8 cellular contexts compared by ENCODE assay signal in genomic region chr5:66814146-66814991, GRCh38.
A peak's percentile ranks its signal among the peaks of the same experiment; 100 is the strongest.
DNase-seq lines count a peak whose midpoint lies in the region; ATAC-seq and TF ChIP-seq lines count a peak whose summit lies in the region.

No MANE protein-coding gene starts in this region.

- H2AFZ ChIP-seq in OCI-LY3 (ENCODE audit: low read depth, low read length), result no peak overlapping the region

- H4K20me1 ChIP-seq in OCI-LY3 (ENCODE audit: insufficient read depth, low read length), result no peaks in the 10 kb centered on the region

- H3K4me3 ChIP-seq in cardiac muscle cell, result no peak overlapping the region
- no peak overlapping the region for H3K4me3 ChIP-seq in OCI-LY3 (ENCODE audit: low read length)
- no peak overlapping the region for H3K4me3 ChIP-seq in adrenal gland

- peak; percentile 76 for TF ChIP-seq CTCF in cardiac muscle cell (IDR thresholded peaks at IDR 0.05; ENCODE audit: low read depth, low read length)
- peak; percentile 68 for TF ChIP-seq CTCF in OCI-LY3 (IDR thresholded peaks at IDR 0.05; ENCODE audit: low read depth, low read length)
- TF ChIP-seq CTCF in adrenal gland (IDR thresholded peaks at IDR 0.05), result peak; percentile 57 to 71 (median 64)

- intact Hi-C loops in Right ventricle myocardium inferior (cut with DNase I) (loop anchor here (5.0 kb wide), 2 partner anchors 338 to 393 kb away; no protein-coding TSS in a partner anchor), adrenal gland (cut with DNase I) (loop anchor here (5.0 to 10.0 kb wide), 5 partner anchors 50 to 390 kb away; no protein-coding TSS in a partner anchor)

- H3K4me2 ChIP-seq in OCI-LY3 (ENCODE audit: low read length), result no peak overlapping the region

- H3K27me3 ChIP-seq in cardiac muscle cell (no peaks in the 10 kb centered on the region), OCI-LY3 (ENCODE audit: low read depth, low read length) (peaks cover 59% of the 10 kb centered on the region), adrenal gland (no peaks in the 10 kb centered on the region)

- no peak for ATAC-seq in Right ventricle myocardium inferior
- ATAC-seq in HG02884 (IDR thresholded peaks at IDR 0.05; ENCODE audit: unreplicated experiment), result peak; percentile 70
- ATAC-seq in GM21529 (IDR thresholded peaks at IDR 0.05; ENCODE audit: unreplicated experiment), result no peak

- H3K27ac ChIP-seq in cardiac muscle cell (no peak overlapping the region), OCI-LY3 (ENCODE audit: low read length) (no peak overlapping the region), adrenal gland (no peak overlapping the region)

- DNase-seq in cardiac muscle cell (ENCODE audit: low read depth in 1 of 2, low spot score in 1 of 2) (peak; percentile 61 to 67), Right ventricle myocardium inferior (ENCODE audit: missing footprints) (no peak), adrenal gland (peak; percentile 31 to 60 (median 35)), iPS-NIHi7 (ENCODE audit: extremely low spot score) (peak; percentile 53)
- peak; percentile 30 to 49 for DNase-seq in stimulated activated CD4-positive, alpha-beta T cell treated with anti-CD3 and anti-CD28 coated beads, Interleukin-2, amount 100 ng/mL, for 24 hours

- no peaks in the 10 kb centered on the region for H3K79me2 ChIP-seq in OCI-LY3 (ENCODE audit: low read length)

- no peaks in the 10 kb centered on the region for H3K36me3 ChIP-seq in cardiac muscle cell
- H3K36me3 ChIP-seq in OCI-LY3 (replicated peaks; ENCODE audit: low read depth, low read length), result no peaks in the 10 kb centered on the region
- H3K36me3 ChIP-seq in adrenal gland (replicated peaks in 1 of 2), result no peaks in the 10 kb centered on the region

- 36 to 43% (median 38%) methylated on average over 6 of the region's 6 CpGs for WGBS in adrenal gland, 4 donors

- H3K4me1 ChIP-seq in cardiac muscle cell (ENCODE audit: low read depth), result peaks cover 42% of the 10 kb centered on the region
- H3K4me1 ChIP-seq in OCI-LY3 (ENCODE audit: low read length), result no peaks in the 10 kb centered on the region; the same call in 1 of the 2 replicates
- no peaks in the 10 kb centered on the region for H3K4me1 ChIP-seq in adrenal gland (replicated peaks in 1 of 2)

- no peak overlapping the region for H3K9ac ChIP-seq in OCI-LY3 (ENCODE audit: low read length)

- no peak for TF ChIP-seq POLR2A in adrenal gland (IDR thresholded peaks at IDR 0.05)

- H3K9me3 ChIP-seq in cardiac muscle cell (ENCODE audit: low read depth) (no peaks in the 10 kb centered on the region), OCI-LY3 (ENCODE audit: insufficient read depth, low read length) (no peaks in the 10 kb centered on the region), adrenal gland (replicated peaks in 1 of 3) (no peaks in the 10 kb centered on the region)
